Comparison of ENCODE assay signal across 11 cellular contexts in genomic region chr1:104706631-104707147, GRCh38.
A peak's percentile ranks its signal among the peaks of the same experiment; 100 is the strongest.
DNase-seq lines count a peak whose midpoint lies in the region; ATAC-seq, FAIRE-seq and TF ChIP-seq lines count a peak whose summit lies in the region.
"Had no signal": no experiment of that assay in that cellular context is flagged by ENCODE, and none has a peak within 500 bp of the region (broad histone marks: within the 10 kb centered on the region; RNA-seq: fewer than 3 reads in every experiment).

No MANE protein-coding gene starts in this region.

- in situ Hi-C loops in Caki2 (cut with HindIII; ENCODE audit: low pct_unique_long_range_greater_than_20kb, low sequenced_read_pairs), result no loop called here

- no peak overlapping the region for H3K9ac ChIP-seq in kidney (ENCODE audit: low read length in 2 of 2)

- H3K9me3 ChIP-seq in Peyer's patch (no peaks in the 10 kb centered on the region), kidney (ENCODE audit: control insufficient read depth in 1 of 2, low read length in 2 of 2) (no peaks in the 10 kb centered on the region)

- TF ChIP-seq POLR2A in NB4 (IDR thresholded peaks at IDR 0.05; ENCODE audit: extremely low read depth, insufficient read length) (no peak), erythroblast (IDR thresholded peaks at IDR 0.05; ENCODE audit: low read length) (no peak), Peyer's patch (IDR thresholded peaks at IDR 0.05) (no peak)

- no peaks in the 10 kb centered on the region for H3K4me1 ChIP-seq in Peyer's patch
- no peaks in the 10 kb centered on the region for H3K4me1 ChIP-seq in kidney (ENCODE audit: control insufficient read depth in 1 of 2, insufficient read depth in 1 of 2, low read depth in 1 of 2, low read length in 2 of 2)

- H3K4me3 ChIP-seq in NB4 (ENCODE audit: low read depth, low read length), result no peak overlapping the region
- no peak overlapping the region for H3K4me3 ChIP-seq in Peyer's patch
- H3K4me3 ChIP-seq in kidney (ENCODE audit: low read length in 2 of 2), result peak overlapping the region in 1 of 2 donors; percentile 35

- DNase-seq in Caki2 (ENCODE audit: low read depth) (peak; percentile 6), NB4 (ENCODE audit: low read depth) (peak; percentile 33), erythroblast (lab: John Stamatoyannopoulos, UW) (peak; percentile 6 to 15), Peyer's patch (no peak), kidney (no peak)
- no peak for DNase-seq in naive thymus-derived CD8-positive, alpha-beta T cell
- DNase-seq: NCI-H2171 had no signal

- POLR2A ChIA-PET in naive thymus-derived CD8-positive, alpha-beta T cell (lab: Charles Lee), result no interaction called here

- H3K4me1 Mint-ChIP-seq in naive thymus-derived CD8-positive, alpha-beta T cell, result no peaks in the 10 kb centered on the region

- no peaks in the 10 kb centered on the region for H3K27me3 Mint-ChIP-seq in naive thymus-derived CD8-positive, alpha-beta T cell
- H3K27me3 Mint-ChIP-seq: natural killer cell treated with Interleukin-12 subunit alpha and Interleukin-12 subunit beta and Interleukin-15 and Interleukin-18, amount 100 ng/mL, for 72 hours had no signal

- H3K36me3 Mint-ChIP-seq in naive thymus-derived CD8-positive, alpha-beta T cell, result no peaks in the 10 kb centered on the region

- H3K27ac ChIP-seq in Peyer's patch (no peak overlapping the region), kidney (ENCODE audit: low read depth in 2 of 2, low read length in 2 of 2) (no peak overlapping the region)
- H3K27ac ChIP-seq: VCaP had no signal

- TF ChIP-seq CTCF in NB4 (IDR thresholded peaks at IDR 0.05; ENCODE audit: low read depth, low read length) (no peak), Peyer's patch (IDR thresholded peaks at IDR 0.05) (no peak), kidney (IDR thresholded peaks at IDR 0.05; ENCODE audit: borderline replicate concordance, extremely low read depth, insufficient read depth) (no peak)

- intact Hi-C loops in kidney (cut with DNase I), result no loop called here

- H3K9me3 Mint-ChIP-seq in naive thymus-derived CD8-positive, alpha-beta T cell, result peaks cover 0 to 38% (median 18%) of the 10 kb centered on the region in 9 donors

- ATAC-seq in GM21360 (IDR thresholded peaks at IDR 0.05; ENCODE audit: unreplicated experiment), result peak; percentile 60
- ATAC-seq in naive thymus-derived CD8-positive, alpha-beta T cell, result no peak
- ATAC-seq in HG03571 (IDR thresholded peaks at IDR 0.05; ENCODE audit: unreplicated experiment), result no peak
- ATAC-seq: natural killer cell treated with Interleukin-12 subunit alpha and Interleukin-12 subunit beta and Interleukin-15 and Interleukin-18, amount 100 ng/mL, for 72 hours had no signal

- no peaks in the 10 kb centered on the region for H3K27me3 ChIP-seq in Peyer's patch

- H3K4me3 Mint-ChIP-seq in naive thymus-derived CD8-positive, alpha-beta T cell, result no peak overlapping the region
- H3K4me3 Mint-ChIP-seq: natural killer cell treated with Interleukin-12 subunit alpha and Interleukin-12 subunit beta and Interleukin-15 and Interleukin-18, amount 100 ng/mL, for 72 hours had no signal

- FAIRE-seq in kidney (lab: Jason Lieb, UNC), result no peak

- no peak overlapping the region for H3K27ac Mint-ChIP-seq in naive thymus-derived CD8-positive, alpha-beta T cell
- H3K27ac Mint-ChIP-seq: natural killer cell treated with Interleukin-12 subunit alpha and Interleukin-12 subunit beta and Interleukin-15 and Interleukin-18, amount 100 ng/mL, for 72 hours had no signal

- no peaks in the 10 kb centered on the region for H3K36me3 ChIP-seq in Peyer's patch
- no peaks in the 10 kb centered on the region for H3K36me3 ChIP-seq in kidney (ENCODE audit: control insufficient read depth in 1 of 2, insufficient read depth in 2 of 2, low read length in 2 of 2)

Comparison
In these comparisons a context has a peak if more than half of its experiments do, and no peak if none do; other contexts are left out.
1. DNase-seq: peak in Caki2 (single experiment), NB4 (single experiment) and erythroblast (2 of 2); none in Peyer's patch (0 of 3), naive thymus-derived CD8-positive, alpha-beta T cell (0 of 10) and kidney (single experiment).